Comparison of ENCODE assay signal across 14 cellular contexts in genomic region chr19:33062902-33063301, GRCh38. TPM values are rescaled to one million over a fixed set of nuclear protein-coding genes. Genes with fewer than 3 reads are reported as not detected.
DNase-seq lines count a peak whose midpoint lies in the region; TF ChIP-seq lines count a peak whose summit lies in the region.
"Had no signal": no experiment of that assay in that cellular context is flagged by ENCODE, and none has a peak within 500 bp of the region (broad histone marks: within the 10 kb centered on the region; RNA-seq: fewer than 3 reads in every experiment).

No MANE protein-coding gene starts in this region.

- no peaks in the 10 kb centered on the region for H3K9me3 Mint-ChIP-seq in nephron

- intact Hi-C loops in colonic mucosa (cut with DNase I), result no loop called here

- peak overlapping the region; percentile 81 for H3K4me2 ChIP-seq in BLaER1
- H3K4me2 ChIP-seq in KMS-11, result 0 out of 2 replicates have a peak overlapping the region, but pooled peaks have one; percentile 17

- H3K4me1 ChIP-seq in BLaER1 (peaks cover 20% of the 10 kb centered on the region), KMS-11 (ENCODE audit: low read depth, poor library complexity, severe bottlenecking) (peaks cover 12% of the 10 kb centered on the region), colonic mucosa (peaks cover 6% of the 10 kb centered on the region)

- H3K27ac Mint-ChIP-seq in nephron, result peak overlapping the region in 2 of 3 experiments; percentile 15 to 38

- H2AFZ ChIP-seq in KMS-11 (ENCODE audit: low read depth), result no peak overlapping the region

- DNase-seq in colonic mucosa (no peak), nucleus accumbens (lab: John Stamatoyannopoulos, UW) (no peak), activated gamma-delta T cell (lab: John Stamatoyannopoulos, UW) (no peak), NOMO-1 (lab: John Stamatoyannopoulos, UW; ENCODE audit: unreplicated experiment in 2 of 2) (no peak)
- DNase-seq in activated CD4-positive, alpha-beta T cell treated with anti-CD3 and anti-CD28 coated beads for 1 hour, result no peak
- DNase-seq: activated gamma-delta T cell treated with Interleukin-2 at 50 U/mL for 16 hours, Kasumi-1, left ventricle myocardium superior, NCI-H524 treated with DMSO at 0.1 percent for 48 hours, T-helper 9 cell had no signal

- peaks cover 48% of the 10 kb centered on the region for H3K27me3 Mint-ChIP-seq in nephron (ENCODE audit: low read depth)

- peaks cover 4% of the 10 kb centered on the region for H3K4me1 Mint-ChIP-seq in nephron

- no peaks in the 10 kb centered on the region for H3K9me3 ChIP-seq in BLaER1
- H3K9me3 ChIP-seq in colonic mucosa, result no peaks in the 10 kb centered on the region
- H3K9me3 ChIP-seq: thyroid gland had no signal

- H3K4me3 ChIP-seq in BLaER1 (peak overlapping the region; percentile 62; the same call in 1 of the 2 replicates), KMS-11 (IDR thresholded peaks at IDR 0.05; ENCODE audit: insufficient read depth, low read depth, low read length) (no peak overlapping the region), colonic mucosa (peak overlapping the region; percentile 76)

- H4K20me1 ChIP-seq in BLaER1 (peaks cover 26% of the 10 kb centered on the region), KMS-11 (ENCODE audit: insufficient read depth) (no peaks in the 10 kb centered on the region)

- H3K27ac ChIP-seq in BLaER1, result no peak overlapping the region
- H3K27ac ChIP-seq in KMS-11, result no peak overlapping the region
- peak overlapping the region; percentile 75 for H3K27ac ChIP-seq in colonic mucosa
- H3K27ac ChIP-seq: thyroid gland had no signal

- H3K9ac ChIP-seq in BLaER1 (no peak overlapping the region), KMS-11 (no peak overlapping the region), colonic mucosa (ENCODE audit: low read depth in 2 of 2, low read length in 2 of 2) (peak overlapping the region in 1 of 2 donors; percentile 68)

- peak overlapping the region; percentile 79 to 82 (median 80) for H3K4me3 Mint-ChIP-seq in nephron

- H3K27me3 ChIP-seq in BLaER1 (peaks cover 30% of the 10 kb centered on the region), KMS-11 (ENCODE audit: insufficient read depth, low read depth) (no peaks in the 10 kb centered on the region), colonic mucosa (no peaks in the 10 kb centered on the region)
- H3K27me3 ChIP-seq: thyroid gland had no signal

- H3K36me3 Mint-ChIP-seq in nephron (ENCODE audit: low read depth), result no peaks in the 10 kb centered on the region

- H3K36me3 ChIP-seq in BLaER1 (no peaks in the 10 kb centered on the region), KMS-11 (ENCODE audit: insufficient read depth) (no peaks in the 10 kb centered on the region), colonic mucosa (no peaks in the 10 kb centered on the region)
- H3K36me3 ChIP-seq: thyroid gland had no signal

- H3K79me2 ChIP-seq in KMS-11 (ENCODE audit: insufficient read depth, low read depth), result peaks cover 8% of the 10 kb centered on the region; the same call in 1 of the 2 replicates

- TF ChIP-seq CTCF in KMS-11 (conservative IDR thresholded peaks at IDR 0.05; ENCODE audit: low read depth, low read length) (no peak), colonic mucosa (IDR thresholded peaks at IDR 0.05) (no peak), nephron (IDR thresholded peaks at IDR 0.05; ENCODE audit: unreplicated experiment in 3 of 3) (no peak)

RNA-seq across cellular contexts. Expression of gene RHPN2, which starts 1.8 kb away (rescaled TPM):
- total RNA-seq in colonic mucosa, result 10 to 100 TPM; 40.0 to 78.3 TPM

RNA-seq across cellular contexts. Expression of gene GPATCH1, which starts 18.1 kb away (rescaled TPM):
- 10 to 100 TPM; 10.0 to 10.9 TPM for total RNA-seq in colonic mucosa
